Comparison of ENCODE assay signal across 17 cellular contexts in the genomic region with DNA sequence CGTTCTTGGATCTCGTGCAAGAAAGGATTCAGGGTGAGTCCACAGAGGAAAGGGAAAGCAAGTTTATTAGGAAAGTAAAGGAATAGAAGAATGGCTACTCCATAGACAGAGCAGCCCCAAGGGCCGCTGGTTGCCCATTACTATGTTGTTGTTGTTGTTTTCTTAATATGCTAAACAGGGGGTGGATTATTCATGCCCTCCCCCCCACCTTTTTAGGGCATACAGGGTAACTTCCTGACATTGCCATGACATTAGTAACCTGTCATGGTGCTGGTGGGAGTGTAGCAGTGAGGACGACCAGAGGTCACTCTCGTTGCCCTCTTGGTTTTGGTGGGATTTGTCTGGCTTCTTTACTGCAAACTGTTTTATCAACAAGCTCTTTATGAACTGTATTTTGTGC.
"Had no signal": no experiment of that assay in that cellular context is flagged by ENCODE, and none has a peak within 500 bp of the region (broad histone marks: within the 10 kb centered on the region; RNA-seq: fewer than 3 reads in every experiment).

No MANE protein-coding gene starts in this region.

- H3K36me3 ChIP-seq: neutrophil, right lobe of liver, tibial artery, upper lobe of left lung, uterus had no signal

- ATAC-seq: left colon; left ventricle myocardium superior; mucosa of descending colon; naive thymus-derived CD8-positive, alpha-beta T cell; psoas muscle; right lobe of liver; stimulated activated memory B cell treated with anti-CD40 and anti-IgM and Interleukin-4, amounts not matched to agents 10 μg/mL and 1 μg/mL and 100 μg/mL, for 72 hours had no signal

- H3K9me3 ChIP-seq: mucosa of descending colon, neutrophil, psoas muscle, right lobe of liver, tibial artery, upper lobe of left lung, uterus had no signal

- H3K4me2 ChIP-seq: hepatocyte had no signal

- H3K79me2 ChIP-seq: hepatocyte had no signal

- H3K4me1 ChIP-seq: psoas muscle, right lobe of liver, tibial artery, upper lobe of left lung, uterus had no signal

- H3K27ac ChIP-seq: hepatocyte, neutrophil, psoas muscle, right lobe of liver, tibial artery, upper lobe of left lung, uterus had no signal

- H3K27me3 ChIP-seq: hepatocyte, neutrophil, right lobe of liver, tibial artery, upper lobe of left lung, uterus had no signal

- H3K4me3 ChIP-seq: hepatocyte, mucosa of descending colon, psoas muscle, right lobe of liver, tibial artery, upper lobe of left lung, uterus had no signal

- DNase-seq: effector CD4-positive, alpha-beta T cell; foreskin melanocyte; head of caudate nucleus; left colon; left ventricle myocardium superior; mucosa of descending colon; naive thymus-derived CD8-positive, alpha-beta T cell; psoas muscle; retina; right lobe of liver; stimulated activated CD4-positive, alpha-beta T cell treated with anti-CD3 and anti-CD28 coated beads, Interleukin-4, amount 100 ng/mL, for 24 hours; tibial artery; upper lobe of left lung; uterus had no signal

- H2AFZ ChIP-seq: hepatocyte had no signal
